8 cellular contexts compared by ENCODE assay signal in the genomic region with DNA sequence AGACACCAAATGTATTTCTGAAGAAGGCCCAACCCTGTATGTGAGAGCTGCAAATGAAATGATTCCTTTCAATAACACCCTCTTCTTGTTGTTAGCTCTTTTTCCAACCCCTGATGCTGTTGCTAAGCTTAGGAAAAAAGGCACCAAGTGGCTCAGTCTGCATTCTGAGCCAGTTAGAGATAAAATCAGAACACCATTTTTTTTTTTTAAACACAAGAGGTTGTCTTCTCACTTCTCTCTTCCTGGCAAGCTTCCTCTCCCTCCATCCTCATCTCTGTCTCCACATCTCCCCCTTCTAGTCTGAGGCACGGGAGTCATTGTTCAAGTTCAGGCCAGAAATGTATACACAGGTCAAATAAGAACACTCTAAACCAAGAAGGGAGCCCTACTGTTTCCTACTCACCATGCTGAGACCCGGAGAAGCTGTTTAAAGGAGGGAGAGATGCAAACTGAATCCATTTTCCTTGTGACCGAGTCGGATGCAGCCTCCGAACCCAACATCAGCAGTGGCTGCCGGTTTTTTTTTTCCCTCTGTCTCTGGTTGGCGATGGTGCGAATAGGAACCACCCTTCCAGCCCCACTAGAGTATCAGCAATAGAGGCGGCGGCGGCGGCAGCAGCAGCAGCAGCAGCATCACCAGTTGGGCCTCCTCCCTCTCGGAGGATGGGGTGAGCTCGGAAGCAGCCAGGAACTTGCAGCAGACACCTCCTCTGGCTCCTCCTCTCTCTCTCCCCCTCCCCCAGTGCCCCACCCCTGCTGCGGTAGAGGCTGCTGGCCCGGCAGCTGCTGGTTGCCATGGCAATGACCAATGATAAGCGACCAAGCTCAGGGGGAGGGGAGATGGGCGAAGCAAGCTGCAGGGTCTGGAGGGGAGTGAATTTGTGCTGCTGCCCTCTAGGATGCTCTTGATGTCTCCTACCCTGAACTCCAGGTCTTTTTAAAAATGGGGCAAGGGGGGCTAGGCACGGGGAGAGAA. TPM values are rescaled to one million over a fixed set of nuclear protein-coding genes. Genes with fewer than 3 reads are reported as not detected.
DNase-seq lines count a peak whose midpoint lies in the region; ATAC-seq and TF ChIP-seq lines count a peak whose summit lies in the region.

A gene (minus strand): TSS at position 676 of the 976 bp plus-strand sequence. CDS start 110,922 bp downstream, outside the sequence.

- WGBS in transverse colon (ENCODE audit: low coverage in 1 of 2), 2 donors: 12 to 20% methylated on average over 6 to 19 of the region's 19 CpGs

- in situ Hi-C loops in transverse colon (cut with MboI; ENCODE audit: low pct_ligation_motif_present in 1 of 4, low pct_unique_long_range_greater_than_20kb in 1 of 4, low sequenced_read_pairs in 3 of 4): no loop called here

- peak within 1 kb of the TSS; percentile 86 for H3K27ac Mint-ChIP-seq in CD4-positive, alpha-beta T cell
- H3K27ac Mint-ChIP-seq in activated naive CD4-positive, alpha-beta T cell treated with anti-CD3 and anti-CD28 coated beads, Interleukin-2, amount 10 ng/mL, durations not matched to agents 7 days and 5 days: peak within 1 kb of the TSS; percentile 6

- peak; percentile 72 to 88 (median 77) for DNase-seq in CD4-positive, alpha-beta T cell
- DNase-seq in M059J (ENCODE audit: low read depth): peak; percentile 81
- peak; percentile 68 for DNase-seq in activated naive CD4-positive, alpha-beta T cell treated with anti-CD3 and anti-CD28 coated beads, Interleukin-2, amount 10 ng/mL, durations not matched to agents 7 days and 5 days
- peak; percentile 71 for DNase-seq in Right ventricle myocardium superior
- peak; percentile 96 to 100 (median 98) for DNase-seq in posterior cingulate gyrus
- peak; percentile 42 for DNase-seq in transverse colon

- peak within 1 kb of the TSS; percentile 87 for H3K4me3 Mint-ChIP-seq in CD4-positive, alpha-beta T cell
- H3K4me3 Mint-ChIP-seq in activated naive CD4-positive, alpha-beta T cell treated with anti-CD3 and anti-CD28 coated beads, Interleukin-2, amount 10 ng/mL, durations not matched to agents 7 days and 5 days: peak within 1 kb of the TSS; percentile 45

- CTCF ChIA-PET in CD4-positive, alpha-beta T cell (lab: Charles Lee): interaction anchor here (1.5 kb wide), 1 partner anchor 40 kb away, joined by 4 read pairs; no protein-coding TSS in a partner anchor
- CTCF ChIA-PET in activated naive CD4-positive, alpha-beta T cell treated with anti-CD3 and anti-CD28 coated beads, Interleukin-2, amount 10 ng/mL, durations not matched to agents 7 days and 5 days (lab: Charles Lee): interaction anchor here (0.7 kb wide), 1 partner anchor 1781 kb away, joined by 3 read pairs; no protein-coding TSS in a partner anchor

- H3K36me3 Mint-ChIP-seq in CD4-positive, alpha-beta T cell (ENCODE audit: low read depth): no peaks in the 10 kb centered on the region
- H3K36me3 Mint-ChIP-seq in activated naive CD4-positive, alpha-beta T cell treated with anti-CD3 and anti-CD28 coated beads, Interleukin-2, amount 10 ng/mL, durations not matched to agents 7 days and 5 days: no peaks in the 10 kb centered on the region

- H3K27ac ChIP-seq in CD4-positive, alpha-beta T cell (ENCODE audit: low read depth, low read length): no peak within 1 kb of the TSS
- no peak within 1 kb of the TSS for H3K27ac ChIP-seq in transverse colon

- TF ChIP-seq CTCF in CD4-positive, alpha-beta T cell (IDR thresholded peaks at IDR 0.05): no peak
- no peak for TF ChIP-seq CTCF in transverse colon (IDR thresholded peaks at IDR 0.05)

- no peaks in the 10 kb centered on the region for H3K9me3 Mint-ChIP-seq in CD4-positive, alpha-beta T cell
- H3K9me3 Mint-ChIP-seq in activated naive CD4-positive, alpha-beta T cell treated with anti-CD3 and anti-CD28 coated beads, Interleukin-2, amount 10 ng/mL, durations not matched to agents 7 days and 5 days: no peaks in the 10 kb centered on the region

- no peaks in the 10 kb centered on the region for H3K27me3 Mint-ChIP-seq in CD4-positive, alpha-beta T cell
- peaks cover 4% of the 10 kb centered on the region for H3K27me3 Mint-ChIP-seq in activated naive CD4-positive, alpha-beta T cell treated with anti-CD3 and anti-CD28 coated beads, Interleukin-2, amount 10 ng/mL, durations not matched to agents 7 days and 5 days

- ATAC-seq in CD4-positive, alpha-beta T cell (ENCODE audit: poor library complexity): peak; percentile 95
- ATAC-seq in GM21447 (IDR thresholded peaks at IDR 0.05; ENCODE audit: unreplicated experiment) (peak; percentile 69), Right ventricle myocardium superior (ENCODE audit: poor library complexity) (peak; percentile 71)

- H3K4me1 ChIP-seq in transverse colon: peaks cover 0 to 8% (median 3%) of the 10 kb centered on the region in 4 donors

- TF ChIP-seq EP300 in transverse colon (IDR thresholded peaks at IDR 0.05; ENCODE audit: low read depth): no peak

- intact Hi-C loops in CD4-positive, alpha-beta T cell (cut with DNase I, micrococcal nuclease): loop anchor here in 1 of 2 experiments (5.0 kb wide), 1 partner anchor 40 kb away; no protein-coding TSS in a partner anchor
- intact Hi-C loops in Right ventricle myocardium superior (cut with DNase I) (no loop called here), posterior cingulate gyrus (cut with DNase I) (loop anchor here (5.0 kb wide), 1 partner anchor 50 kb away; no protein-coding TSS in a partner anchor), transverse colon (cut with DNase I; ENCODE audit: low total_unique reads) (no loop called here)

- H3K27me3 ChIP-seq in CD4-positive, alpha-beta T cell (ENCODE audit: control insufficient read depth, insufficient read depth, low read length): no peaks in the 10 kb centered on the region
- H3K27me3 ChIP-seq in transverse colon: no peaks in the 10 kb centered on the region

- H3K4me3 ChIP-seq in transverse colon: peak within 1 kb of the TSS in 2 of 4 donors; percentile 9 to 24

- POLR2A ChIA-PET in CD4-positive, alpha-beta T cell (lab: Charles Lee): interaction anchor here (0.6 kb wide), 1 partner anchor 1361 kb away, joined by 4 read pairs; no protein-coding TSS in a partner anchor

- peak; percentile 77 for TF ChIP-seq POLR2A in Raji (IDR thresholded peaks at IDR 0.05; ENCODE audit: insufficient read depth, low read depth, low read length)
- TF ChIP-seq POLR2A in transverse colon (IDR thresholded peaks at IDR 0.05): peak; percentile 22

- H3K9me3 ChIP-seq in CD4-positive, alpha-beta T cell (ENCODE audit: control insufficient read depth, low read length): no peaks in the 10 kb centered on the region
- H3K9me3 ChIP-seq in transverse colon: no peaks in the 10 kb centered on the region

- H3K4me1 Mint-ChIP-seq in CD4-positive, alpha-beta T cell (ENCODE audit: low read depth): peaks cover 21% of the 10 kb centered on the region
- peaks cover 9% of the 10 kb centered on the region for H3K4me1 Mint-ChIP-seq in activated naive CD4-positive, alpha-beta T cell treated with anti-CD3 and anti-CD28 coated beads, Interleukin-2, amount 10 ng/mL, durations not matched to agents 7 days and 5 days

- no peaks in the 10 kb centered on the region for H3K36me3 ChIP-seq in transverse colon

RNA-seq across cellular contexts. Expression of the gene that starts here (rescaled TPM):
- total RNA-seq in CD4-positive, alpha-beta T cell: 1 to 10 TPM in 1 of 2 experiments, under 1 TPM in 1; 0.74 to 1.3 TPM
- 1.1 and 2.3 TPM in 2 replicates for total RNA-seq in M059J (2014; rRNA removed; shearing (Covaris generic))
- 0.27 TPM for total RNA-seq in Right ventricle myocardium superior
- under 1 TPM; 0.37 to 0.79 (median 0.40) TPM for total RNA-seq in transverse colon

Comparison
In these comparisons a context has a peak if more than half of its experiments do, and no peak if none do; other contexts are left out.
1. Peak in DNase-seq and ATAC-seq in Right ventricle myocardium superior; RNA of the gene not detected or under 1 TPM.
2. Peak in DNase-seq in transverse colon; RNA of the gene not detected or under 1 TPM.
3. DNase-seq: peak in every context shown above with its lines; median percentile 98 in posterior cingulate gyrus; 81 in M059J; 77 in CD4-positive, alpha-beta T cell; 71 in Right ventricle myocardium superior; 68 in activated naive CD4-positive, alpha-beta T cell treated with anti-CD3 and anti-CD28 coated beads, Interleukin-2, amount 10 ng/mL, durations not matched to agents 7 days and 5 days; 42 in transverse colon.